Comparison of ENCODE assay signal across 18 cellular contexts in genomic region chr17:42077770-42078169, GRCh38. TPM values are rescaled to one million over a fixed set of nuclear protein-coding genes. Genes with fewer than 3 reads are reported as not detected.
DNase-seq lines count a peak whose midpoint lies in the region; ATAC-seq and TF ChIP-seq lines count a peak whose summit lies in the region.
"Had no signal": no experiment of that assay in that cellular context is flagged by ENCODE, and none has a peak within 500 bp of the region (broad histone marks: within the 10 kb centered on the region; RNA-seq: fewer than 3 reads in every experiment).

No MANE protein-coding gene starts in this region.

- H3K4me2 ChIP-seq in neural progenitor cell = no peak overlapping the region

- H3K27me3 ChIP-seq in SJCRH30 = peaks cover 4% of the 10 kb centered on the region
- H3K27me3 ChIP-seq in neural progenitor cell = peaks cover 12% of the 10 kb centered on the region
- H3K27me3 ChIP-seq in gastrocnemius medialis = no peaks in the 10 kb centered on the region
- H3K27me3 ChIP-seq in CD4-positive, alpha-beta memory T cell (ENCODE audit: insufficient read depth, low read length) = no peaks in the 10 kb centered on the region

- H3K4me1 ChIP-seq in SJCRH30 = peaks cover 16% of the 10 kb centered on the region
- H3K4me1 ChIP-seq in neural progenitor cell = peaks cover 9% of the 10 kb centered on the region
- H3K4me1 ChIP-seq in gastrocnemius medialis = peaks cover 17 to 18% of the 10 kb centered on the region in 2 donors
- H3K4me1 ChIP-seq in CD4-positive, alpha-beta memory T cell (ENCODE audit: insufficient read depth, low read length) = no peaks in the 10 kb centered on the region

- H3K4me3 ChIP-seq in SJCRH30 (no peak overlapping the region), neural progenitor cell (no peak overlapping the region), gastrocnemius medialis (no peak overlapping the region)
- H3K4me3 ChIP-seq in CD4-positive, alpha-beta memory T cell (ENCODE audit: low read length in 2 of 2) = no peak overlapping the region

- TF ChIP-seq CTCF in neural progenitor cell (IDR thresholded peaks at IDR 0.05) (no peak), gastrocnemius medialis (IDR thresholded peaks at IDR 0.05 in 4 of 5, conservative IDR thresholded peaks at IDR 0.05 in 1 of 5) (no peak)

- peak overlapping the region; percentile 38 for H2AFZ ChIP-seq in neural progenitor cell (replicated peaks)

- H3K9me3 Mint-ChIP-seq in neural progenitor cell = no peaks in the 10 kb centered on the region
- no peaks in the 10 kb centered on the region for H3K9me3 Mint-ChIP-seq in CD4-positive, alpha-beta memory T cell
- H3K9me3 Mint-ChIP-seq: CD4-positive, alpha-beta T cell; HFFc6 had no signal

- CTCF ChIA-PET in CD4-positive, alpha-beta memory T cell (lab: Charles Lee; ENCODE audit: partially characterized antibody) = no interaction called here

- DNase-seq in SJCRH30 (peak; percentile 41 to 53), neural progenitor cell (ENCODE audit: low spot score) (no peak), gastrocnemius medialis (peak in 1 of 2 donors; percentile 37)
- no peak for DNase-seq in CD4-positive, alpha-beta memory T cell
- DNase-seq: ACHN; AML-193; CD4-positive, alpha-beta T cell; DMS153; DMS79; GDM1; HFFc6; KG1 had no signal

- H3K9me3 ChIP-seq in SJCRH30 (replicated peaks) = no peaks in the 10 kb centered on the region
- H3K9me3 ChIP-seq in neural progenitor cell (ENCODE audit: low read depth) = no peaks in the 10 kb centered on the region
- H3K9me3 ChIP-seq in gastrocnemius medialis = no peaks in the 10 kb centered on the region
- no peaks in the 10 kb centered on the region for H3K9me3 ChIP-seq in CD4-positive, alpha-beta memory T cell (ENCODE audit: control insufficient read depth in 1 of 2, low read length in 2 of 2)

- peaks cover 12% of the 10 kb centered on the region for H3K4me1 Mint-ChIP-seq in neural progenitor cell
- peaks cover 0 to 3% (median 0%) of the 10 kb centered on the region in 4 donors for H3K4me1 Mint-ChIP-seq in CD4-positive, alpha-beta memory T cell

- no peak for TF ChIP-seq POLR2A in gastrocnemius medialis (IDR thresholded peaks at IDR 0.05)

- peaks cover 17% of the 10 kb centered on the region for H3K27me3 Mint-ChIP-seq in neural progenitor cell (ENCODE audit: insufficient read depth, low read depth)
- H3K27me3 Mint-ChIP-seq in CD4-positive, alpha-beta memory T cell = peaks cover 12 to 22% of the 10 kb centered on the region in 2 donors

- in situ Hi-C loops in gastrocnemius medialis (cut with MboI; ENCODE audit: low sequenced_read_pairs in 4 of 4) = no loop called here

- intact Hi-C loops in gastrocnemius medialis (cut with DNase I; ENCODE audit: low total_unique reads) = no loop called here
- intact Hi-C loops in CD4-positive, alpha-beta memory T cell (cut with micrococcal nuclease) = no loop called here

- no peak overlapping the region for H3K9ac ChIP-seq in neural progenitor cell

- POLR2A ChIA-PET in CD4-positive, alpha-beta memory T cell (lab: Charles Lee; ENCODE audit: partially characterized antibody) = no interaction called here

- H3K36me3 Mint-ChIP-seq in neural progenitor cell = no peaks in the 10 kb centered on the region
- no peaks in the 10 kb centered on the region for H3K36me3 Mint-ChIP-seq in CD4-positive, alpha-beta memory T cell

- no peaks in the 10 kb centered on the region for H4K20me1 ChIP-seq in neural progenitor cell (ENCODE audit: low read depth)

- no peak overlapping the region for H3K27ac Mint-ChIP-seq in neural progenitor cell
- H3K27ac Mint-ChIP-seq in CD4-positive, alpha-beta memory T cell = peak overlapping the region in 1 of 7 donors; percentile 29
- H3K27ac Mint-ChIP-seq: CD4-positive, alpha-beta T cell; HFFc6 had no signal

- H3K27ac ChIP-seq in SJCRH30 (no peak overlapping the region), neural progenitor cell (no peak overlapping the region), gastrocnemius medialis (peak overlapping the region; percentile 59 to 84 (median 66))
- no peak overlapping the region for H3K27ac ChIP-seq in CD4-positive, alpha-beta memory T cell (ENCODE audit: low read depth, low read length)
- H3K27ac ChIP-seq: C4-2B had no signal

- ATAC-seq in gastrocnemius medialis (peak in 1 of 2 donors; percentile 40), HG03139 (IDR thresholded peaks at IDR 0.05; ENCODE audit: unreplicated experiment) (no peak), HG03196 (IDR thresholded peaks at IDR 0.05; ENCODE audit: unreplicated experiment) (no peak)
- ATAC-seq: HCT116, HepG2 had no signal

- H3F3A ChIP-seq in neural progenitor cell (ENCODE audit: low read depth) = peaks cover 5% of the 10 kb centered on the region

- no peak overlapping the region for H3K4me3 Mint-ChIP-seq in neural progenitor cell
- H3K4me3 Mint-ChIP-seq in CD4-positive, alpha-beta memory T cell = no peak overlapping the region
- H3K4me3 Mint-ChIP-seq: CD4-positive, alpha-beta T cell; HFFc6 had no signal

- H3K36me3 ChIP-seq in SJCRH30 = no peaks in the 10 kb centered on the region
- H3K36me3 ChIP-seq in neural progenitor cell = no peaks in the 10 kb centered on the region
- no peaks in the 10 kb centered on the region for H3K36me3 ChIP-seq in gastrocnemius medialis
- no peaks in the 10 kb centered on the region for H3K36me3 ChIP-seq in CD4-positive, alpha-beta memory T cell (ENCODE audit: insufficient read depth, low read length)

- no peaks in the 10 kb centered on the region for H3K79me2 ChIP-seq in neural progenitor cell (ENCODE audit: low read depth)

RNA-seq across cellular contexts. Expression of gene ZNF385C, which starts 20.5 kb away (rescaled TPM):
- 1.3 and 1.5 TPM in 2 replicates for total RNA-seq in SJCRH30 (2014; rRNA removed; shearing (Covaris generic))
- total RNA-seq in neural progenitor cell (ENCODE audit: low replicate concordance) (5.0 and 7.5 TPM in 2 replicates), gastrocnemius medialis (under 1 TPM in 2 of 4 donors, not detected in 2; 0.26 to 0.78 TPM)
- under 1 TPM in 1 of 2 experiments, not detected in 1; 0.36 TPM for total RNA-seq in CD4-positive, alpha-beta memory T cell
- not detected for polyA plus RNA-seq in CD4-positive, alpha-beta memory T cell
- total RNA-seq: HFFc6 had no signal
- polyA plus RNA-seq: BJ had no signal

RNA-seq across cellular contexts. Expression of gene C17orf113, which starts 27.4 kb away (rescaled TPM):
- total RNA-seq in SJCRH30 (2014; rRNA removed; shearing (Covaris generic)) = 0.18 and 0.49 TPM in 2 replicates
- 2.2 and 5.5 TPM in 2 replicates for total RNA-seq in neural progenitor cell (ENCODE audit: low replicate concordance)
- under 1 TPM; 0.13 to 0.86 (median 0.38) TPM for total RNA-seq in gastrocnemius medialis
- total RNA-seq in CD4-positive, alpha-beta memory T cell = under 1 TPM; 0.76 to 0.97 TPM
- under 1 TPM; 0.39 to 0.53 TPM for polyA plus RNA-seq in CD4-positive, alpha-beta memory T cell

RNA-seq across cellular contexts. Expression of gene DHX58, which starts 34.7 kb away (rescaled TPM):
- 0.12 TPM in 1 of 2 replicates, not detected in the other for total RNA-seq in SJCRH30 (2014; rRNA removed; shearing (Covaris generic))
- 0.12 TPM in 1 of 2 replicates, not detected in the other for total RNA-seq in neural progenitor cell (ENCODE audit: low replicate concordance)
- 1 to 10 TPM; 1.1 to 4.4 (median 3.1) TPM for total RNA-seq in gastrocnemius medialis
- 10 to 100 TPM; 41.8 to 43.3 TPM for total RNA-seq in CD4-positive, alpha-beta memory T cell
- polyA plus RNA-seq in CD4-positive, alpha-beta memory T cell = 10 to 100 TPM; 11.9 to 19.3 TPM

RNA-seq across cellular contexts. Expression of gene KAT2A, which starts 43.4 kb away (rescaled TPM):
- 23.5 and 27.2 TPM in 2 replicates for total RNA-seq in SJCRH30 (2014; rRNA removed; shearing (Covaris generic))
- total RNA-seq in neural progenitor cell (ENCODE audit: low replicate concordance) = 18.4 and 34.2 TPM in 2 replicates
- 10 to 100 TPM in 1 of 4 donors, 1 to 10 TPM in 3; 1.8 to 15.0 (median 6.3) TPM for total RNA-seq in gastrocnemius medialis
- total RNA-seq in CD4-positive, alpha-beta memory T cell = 10 to 100 TPM; 38.5 to 39.9 TPM
- polyA plus RNA-seq in CD4-positive, alpha-beta memory T cell = 1 to 10 TPM; 5.9 to 7.3 TPM

RNA-seq across cellular contexts. Expression of gene HSPB9, which starts 44.8 kb away (rescaled TPM):
- 0.28 and 0.32 TPM in 2 replicates for total RNA-seq in SJCRH30 (2014; rRNA removed; shearing (Covaris generic))
- total RNA-seq in neural progenitor cell (ENCODE audit: low replicate concordance) (0.12 and 0.65 TPM in 2 replicates), gastrocnemius medialis (not detected)
- not detected for total RNA-seq in CD4-positive, alpha-beta memory T cell
- polyA plus RNA-seq in CD4-positive, alpha-beta memory T cell = not detected
- total RNA-seq: CD4-positive, alpha-beta T cell; HFFc6 had no signal
- polyA plus RNA-seq: BJ had no signal

Comparison
In these comparisons a context has a peak if more than half of its experiments do, and no peak if none do; other contexts are left out.
1. DNase-seq: peak in SJCRH30 (2 of 2); none in neural progenitor cell (single experiment) and CD4-positive, alpha-beta memory T cell (0 of 5).
2. H3K27ac ChIP-seq: peak in gastrocnemius medialis (4 of 4); none in SJCRH30 (single experiment), neural progenitor cell (single experiment) and CD4-positive, alpha-beta memory T cell (single experiment).
3. RNA of gene DHX58, which starts 34.7 kb away (total RNA-seq): 41.8 to 43.3 TPM in CD4-positive, alpha-beta memory T cell; 1.1 to 4.4 TPM in gastrocnemius medialis, 0.12 TPM in neural progenitor cell and 0.12 TPM in SJCRH30; every median in the first group is over 4 times any median in the second.